1 cellular context compared by ENCODE assay signal in the genomic region with DNA sequence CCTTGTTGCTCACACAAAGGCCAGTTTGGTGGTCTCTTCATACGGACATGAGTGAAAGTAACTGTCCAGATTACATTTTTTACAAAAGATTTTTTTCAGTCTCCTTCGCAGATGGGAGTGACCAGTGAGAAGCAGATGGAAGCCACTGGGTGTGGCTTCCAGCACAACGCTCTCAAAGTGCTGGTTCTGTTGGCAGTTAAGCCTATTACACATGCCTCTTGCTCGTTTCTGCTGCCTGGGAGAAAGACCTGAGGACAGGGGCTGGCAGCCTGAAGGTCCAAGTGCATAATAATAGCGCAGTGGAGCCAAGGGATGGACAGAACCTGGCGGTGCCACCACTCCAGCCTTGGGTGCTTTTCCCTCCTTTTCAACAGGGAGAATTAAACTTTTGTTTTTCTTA.
TF ChIP-seq lines count a peak whose summit lies in the region.

No MANE protein-coding gene starts in this region.

TF ChIP-seq in GM23338, 12 proteins besides CTCF, POLR2A, EP300 and RAD21 (continued from another document):
- TF ChIP-seq, protein P1, sequence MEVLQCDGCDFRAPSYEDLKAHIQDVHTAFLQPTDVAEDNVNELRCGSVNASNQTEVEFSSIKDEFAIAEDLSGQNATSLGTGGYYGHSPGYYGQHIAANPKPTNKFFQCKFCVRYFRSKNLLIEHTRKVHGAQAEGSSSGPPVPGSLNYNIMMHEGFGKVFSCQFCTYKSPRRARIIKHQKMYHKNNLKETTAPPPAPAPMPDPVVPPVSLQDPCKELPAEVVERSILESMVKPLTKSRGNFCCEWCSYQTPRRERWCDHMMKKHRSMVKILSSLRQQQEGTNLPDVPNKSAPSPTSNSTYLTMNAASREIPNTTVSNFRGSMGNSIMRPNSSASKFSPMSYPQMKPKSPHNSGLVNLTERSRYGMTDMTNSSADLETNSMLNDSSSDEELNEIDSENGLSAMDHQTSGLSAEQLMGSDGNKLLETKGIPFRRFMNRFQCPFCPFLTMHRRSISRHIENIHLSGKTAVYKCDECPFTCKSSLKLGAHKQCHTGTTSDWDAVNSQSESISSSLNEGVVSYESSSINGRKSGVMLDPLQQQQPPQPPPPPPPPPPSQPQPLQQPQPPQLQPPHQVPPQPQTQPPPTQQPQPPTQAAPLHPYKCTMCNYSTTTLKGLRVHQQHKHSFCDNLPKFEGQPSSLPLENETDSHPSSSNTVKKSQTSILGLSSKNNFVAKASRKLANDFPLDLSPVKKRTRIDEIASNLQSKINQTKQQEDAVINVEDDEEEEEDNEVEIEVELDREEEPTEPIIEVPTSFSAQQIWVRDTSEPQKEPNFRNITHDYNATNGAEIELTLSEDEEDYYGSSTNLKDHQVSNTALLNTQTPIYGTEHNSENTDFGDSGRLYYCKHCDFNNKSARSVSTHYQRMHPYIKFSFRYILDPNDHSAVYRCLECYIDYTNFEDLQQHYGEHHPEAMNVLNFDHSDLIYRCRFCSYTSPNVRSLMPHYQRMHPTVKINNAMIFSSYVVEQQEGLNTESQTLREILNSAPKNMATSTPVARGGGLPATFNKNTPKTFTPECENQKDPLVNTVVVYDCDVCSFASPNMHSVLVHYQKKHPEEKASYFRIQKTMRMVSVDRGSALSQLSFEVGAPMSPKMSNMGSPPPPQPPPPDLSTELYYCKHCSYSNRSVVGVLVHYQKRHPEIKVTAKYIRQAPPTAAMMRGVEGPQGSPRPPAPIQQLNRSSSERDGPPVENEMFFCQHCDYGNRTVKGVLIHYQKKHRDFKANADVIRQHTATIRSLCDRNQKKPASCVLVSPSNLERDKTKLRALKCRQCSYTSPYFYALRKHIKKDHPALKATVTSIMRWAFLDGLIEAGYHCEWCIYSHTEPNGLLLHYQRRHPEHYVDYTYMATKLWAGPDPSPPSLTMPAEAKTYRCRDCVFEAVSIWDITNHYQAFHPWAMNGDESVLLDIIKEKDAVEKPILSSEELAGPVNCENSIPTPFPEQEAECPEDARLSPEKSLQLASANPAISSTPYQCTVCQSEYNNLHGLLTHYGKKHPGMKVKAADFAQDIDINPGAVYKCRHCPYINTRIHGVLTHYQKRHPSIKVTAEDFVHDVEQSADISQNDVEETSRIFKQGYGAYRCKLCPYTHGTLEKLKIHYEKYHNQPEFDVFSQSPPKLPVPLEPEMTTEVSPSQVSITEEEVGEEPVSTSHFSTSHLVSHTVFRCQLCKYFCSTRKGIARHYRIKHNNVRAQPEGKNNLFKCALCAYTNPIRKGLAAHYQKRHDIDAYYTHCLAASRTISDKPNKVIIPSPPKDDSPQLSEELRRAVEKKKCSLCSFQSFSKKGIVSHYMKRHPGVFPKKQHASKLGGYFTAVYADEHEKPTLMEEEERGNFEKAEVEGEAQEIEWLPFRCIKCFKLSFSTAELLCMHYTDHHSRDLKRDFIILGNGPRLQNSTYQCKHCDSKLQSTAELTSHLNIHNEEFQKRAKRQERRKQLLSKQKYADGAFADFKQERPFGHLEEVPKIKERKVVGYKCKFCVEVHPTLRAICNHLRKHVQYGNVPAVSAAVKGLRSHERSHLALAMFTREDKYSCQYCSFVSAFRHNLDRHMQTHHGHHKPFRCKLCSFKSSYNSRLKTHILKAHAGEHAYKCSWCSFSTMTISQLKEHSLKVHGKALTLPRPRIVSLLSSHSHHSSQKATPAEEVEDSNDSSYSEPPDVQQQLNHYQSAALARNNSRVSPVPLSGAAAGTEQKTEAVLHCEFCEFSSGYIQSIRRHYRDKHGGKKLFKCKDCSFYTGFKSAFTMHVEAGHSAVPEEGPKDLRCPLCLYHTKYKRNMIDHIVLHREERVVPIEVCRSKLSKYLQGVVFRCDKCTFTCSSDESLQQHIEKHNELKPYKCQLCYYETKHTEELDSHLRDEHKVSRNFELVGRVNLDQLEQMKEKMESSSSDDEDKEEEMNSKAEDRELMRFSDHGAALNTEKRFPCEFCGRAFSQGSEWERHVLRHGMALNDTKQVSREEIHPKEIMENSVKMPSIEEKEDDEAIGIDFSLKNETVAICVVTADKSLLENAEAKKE (CRISPR knock-in tag; IDR thresholded peaks at IDR 0.05), result no peak
- no peak for TF ChIP-seq JUNB (IDR thresholded peaks at IDR 0.05; ENCODE audit: unreplicated experiment)
TF ChIP-seq in GM23338: peak in this region for 0.
